21 cellular contexts compared by ENCODE assay signal in the genomic region with DNA sequence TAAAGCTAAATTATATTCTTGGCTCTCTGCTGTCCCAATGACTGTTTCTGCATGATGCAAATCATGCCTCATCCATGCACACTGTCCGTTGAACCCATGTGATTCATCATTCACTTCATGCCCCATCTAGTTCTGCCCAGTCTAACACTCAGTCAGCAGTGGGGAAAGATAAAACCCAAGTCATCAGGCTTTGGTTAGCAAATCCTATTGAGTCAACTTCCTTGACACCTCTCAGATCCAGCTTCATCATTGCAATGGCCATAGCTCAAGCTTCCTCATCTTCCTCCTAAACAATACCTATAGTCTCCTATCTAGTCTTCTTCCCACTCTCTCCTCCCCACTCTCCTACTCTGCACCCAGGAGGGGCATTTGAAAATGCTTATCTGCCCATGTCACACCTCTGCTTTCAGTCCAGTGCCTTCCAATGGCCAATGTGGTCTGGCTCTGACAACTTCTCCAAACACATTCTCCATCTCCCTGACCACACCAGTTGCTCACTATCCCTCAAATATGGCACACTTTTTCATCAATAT.
DNase-seq lines count a peak whose midpoint lies in the region; ATAC-seq and TF ChIP-seq lines count a peak whose summit lies in the region.
"Had no signal": no experiment of that assay in that cellular context is flagged by ENCODE, and none has a peak within 500 bp of the region (broad histone marks: within the 10 kb centered on the region; RNA-seq: fewer than 3 reads in every experiment).

No MANE protein-coding gene starts in this region.

- H3K4me1 ChIP-seq in mammary epithelial cell (ENCODE audit: insufficient read depth, low read length): peaks cover 4% of the 10 kb centered on the region
- H3K4me1 ChIP-seq: heart left ventricle, lower lobe of right lung, right lobe of liver had no signal

- H3K36me3 ChIP-seq in mammary epithelial cell (ENCODE audit: insufficient read depth, low read length) (no peaks in the 10 kb centered on the region), kidney epithelial cell (ENCODE audit: control insufficient read depth, insufficient read depth, low read length) (no peaks in the 10 kb centered on the region)
- H3K36me3 ChIP-seq: heart left ventricle, lower lobe of right lung, right lobe of liver had no signal

- no peak overlapping the region for H3K27ac ChIP-seq in mammary epithelial cell (ENCODE audit: insufficient read depth, low read depth, low read length)
- H3K27ac ChIP-seq: coronary artery, heart left ventricle, lower lobe of right lung, right lobe of liver had no signal

- no peaks in the 10 kb centered on the region for H4K20me1 ChIP-seq in mammary epithelial cell (ENCODE audit: insufficient read depth, low read length)

- no peak overlapping the region for H3K4me2 ChIP-seq in mammary epithelial cell (ENCODE audit: insufficient read depth, low read depth, low read length)

- H3K27me3 ChIP-seq in mammary epithelial cell (ENCODE audit: insufficient read depth, low read length) (no peaks in the 10 kb centered on the region), kidney epithelial cell (ENCODE audit: control insufficient read depth, insufficient read depth, low read length) (no peaks in the 10 kb centered on the region)
- H3K27me3 ChIP-seq: heart left ventricle, right lobe of liver had no signal

- no TSS peak for BruUV-seq in mammary epithelial cell (replicated peaks; lab: Mats Ljungman, UMichigan)

- no peak overlapping the region for H3K9ac ChIP-seq in mammary epithelial cell (ENCODE audit: insufficient read depth, low read length)

- H3K79me2 ChIP-seq in mammary epithelial cell (ENCODE audit: insufficient read depth, low read length): no peaks in the 10 kb centered on the region

- CTCF ChIA-PET in mammary epithelial cell (lab: Charles Lee; ENCODE audit: low non-redundant PET): no interaction called here

- TF ChIP-seq CTCF in mammary epithelial cell (conservative IDR thresholded peaks at IDR 0.05 in 1 of 2, IDR thresholded peaks at IDR 0.05 in 1 of 2; ENCODE audit: extremely low read depth in 1 of 2, insufficient read depth in 1 of 2, low read depth in 1 of 2, low read length in 2 of 2) (no peak), kidney epithelial cell (IDR thresholded peaks at IDR 0.05; ENCODE audit: insufficient read depth, low read length, poor library complexity, severe bottlenecking) (no peak)

- no CpG with 5 or more reads among the region's 1 CpG for WGBS in mammary epithelial cell (ENCODE audit: low coverage, missing lambda C conversion rate)

- ATAC-seq in GM21447 (IDR thresholded peaks at IDR 0.05; ENCODE audit: unreplicated experiment): no peak
- ATAC-seq: activated T-cell treated with anti-CD3 and anti-CD28 coated beads, Interleukin-2, amount 50 U/mL, for 4 hours; heart left ventricle; lower lobe of right lung; right lobe of liver had no signal

- H3K9me3 ChIP-seq in mammary epithelial cell (replicated peaks; ENCODE audit: insufficient read depth, low read length): no peaks in the 10 kb centered on the region
- H3K9me3 ChIP-seq: heart left ventricle, lower lobe of right lung, right lobe of liver had no signal

- dilution Hi-C loops in mammary epithelial cell (cut with HindIII; ENCODE audit: low sequenced_read_pairs): no loop called here

- intact Hi-C loops in mammary epithelial cell (cut with micrococcal nuclease): no loop called here
- intact Hi-C loops in posterior cingulate gyrus (cut with DNase I): no loop called here

- in situ Hi-C loops in mammary epithelial cell (cut with MboI; ENCODE audit: low sequenced_read_pairs in 2 of 2): no loop called here

- DNase-seq in CMK (ENCODE audit: low read depth): peak; percentile 8
- peak; percentile 36 for DNase-seq in LHCN-M2 (ENCODE audit: low read depth)
- DNase-seq in mammary epithelial cell: peak; percentile 87
- DNase-seq in kidney epithelial cell (ENCODE audit: low read depth): peak; percentile 28
- DNase-seq in activated CD4-positive, CD25-positive, alpha-beta regulatory T cell (lab: John Stamatoyannopoulos, UW): no peak
- no peak for DNase-seq in NCI-H2227 treated with DMSO at 0.1 percent for 48 hours (lab: John Stamatoyannopoulos, UW)
- DNase-seq in posterior cingulate gyrus: no peak
- DNase-seq: ACHN; activated CD4-positive, alpha-beta memory T cell treated with anti-CD3 and anti-CD28 coated beads for 36 hours; activated T-cell treated with anti-CD3 and anti-CD28 coated beads, Interleukin-2, amount 50 U/mL, for 4 hours; CD8-positive, alpha-beta memory T cell; DND-41; H9; heart left ventricle; immature natural killer cell; lower lobe of right lung; NCI-H1417; NCI-H2171 treated with DMSO at 0.1 percent for 48 hours; right lobe of liver had no signal

- H3K4me3 ChIP-seq in mammary epithelial cell (replicated peaks in 1 of 3; ENCODE audit: insufficient read depth in 1 of 3, low read depth in 2 of 3, low read length in 3 of 3) (no peak overlapping the region), kidney epithelial cell (ENCODE audit: low read depth, low read length) (no peak overlapping the region)
- H3K4me3 ChIP-seq: coronary artery, heart left ventricle, lower lobe of right lung, right lobe of liver had no signal

- no peak overlapping the region for H2AFZ ChIP-seq in mammary epithelial cell (ENCODE audit: low read depth, low read length)

Comparison
In these comparisons a context has a peak if more than half of its experiments do, and no peak if none do; other contexts are left out.
1. DNase-seq: peak in CMK (single experiment), LHCN-M2 (single experiment), mammary epithelial cell (single experiment) and kidney epithelial cell (single experiment); none in activated CD4-positive, CD25-positive, alpha-beta regulatory T cell (0 of 4), NCI-H2227 treated with DMSO at 0.1 percent for 48 hours (single experiment) and posterior cingulate gyrus (0 of 10).